ENCODE assay signal across 8 cellular contexts in genomic region chr5:142548739-142549275, GRCh38.
DNase-seq lines count a peak whose midpoint lies in the region; ATAC-seq and TF ChIP-seq lines count a peak whose summit lies in the region.

No MANE protein-coding gene starts in this region.

- no peak overlapping the region for H3K4me3 ChIP-seq in A673 (ENCODE audit: low read depth, low read length, poor library complexity, severe bottlenecking)
- H3K4me3 ChIP-seq in GM12865 (ENCODE audit: low read depth, low read length), result no peak overlapping the region
- no peak overlapping the region for H3K4me3 ChIP-seq in breast epithelium

- intact Hi-C loops in A673 (cut with micrococcal nuclease; ENCODE audit: unreplicated experiment), result loop anchor here (1.0 to 10.0 kb wide), 5 partner anchors 147 to 554 kb away; no protein-coding TSS in a partner anchor
- intact Hi-C loops in breast epithelium (cut with DNase I; ENCODE audit: low total_unique reads), result no loop called here

- CTCF ChIA-PET in A673 (lab: Charles Lee), result interaction anchor here (0.6 to 2.0 kb wide), 10 partner anchors 149 to 396 kb away, joined by 3 to 16 read pairs (median 3); partner anchors contain the start of gene SPRY4

- TF ChIP-seq POLR2A in breast epithelium (IDR thresholded peaks at IDR 0.05), result no peak

- H3K4me1 ChIP-seq in A673 (ENCODE audit: insufficient read depth, low read length, poor library complexity, severe bottlenecking) (peaks cover 51% of the 10 kb centered on the region), breast epithelium (peaks cover 0 to 5% of the 10 kb centered on the region in 2 donors)

- BruUV-seq in A673 (replicated peaks; lab: Mats Ljungman, UMichigan), result no TSS peak

- DNase-seq in A673 (ENCODE audit: low spot score) (peak; percentile 96), GM12865 (ENCODE audit: low read depth) (peak; percentile 41), NCI-H1105 treated with DMSO at 0.1 percent for 48 hours (lab: John Stamatoyannopoulos, UW) (peak; percentile 62), SK-N-DZ (ENCODE audit: low spot score) (peak; percentile 79), breast epithelium (ENCODE audit: low spot score in 2 of 2) (peak in 1 of 2 donors; percentile 61), inferior parietal cortex (ENCODE audit: extremely low spot score) (peak; percentile 66)
- peak; percentile 10 to 28 for DNase-seq in stimulated activated CD4-positive, alpha-beta T cell treated with anti-CD3 and anti-CD28 coated beads, Interleukin-2, amount 100 ng/mL, for 24 hours

- POLR2A ChIA-PET in A673 (lab: Charles Lee; ENCODE audit: low non-redundant PET), result interaction anchor here (0.5 kb wide), 1 partner anchor 386 kb away, joined by 5 read pairs; no protein-coding TSS in a partner anchor

- no peak for ATAC-seq in HG03342 (IDR thresholded peaks at IDR 0.05; ENCODE audit: unreplicated experiment)

- H3K27ac ChIP-seq in A673 (ENCODE audit: low read depth, low read length, poor library complexity, severe bottlenecking) (peak overlapping the region; percentile 2), breast epithelium (no peak overlapping the region)

- H3K36me3 ChIP-seq in A673 (ENCODE audit: insufficient read depth, low read length, poor library complexity, severe bottlenecking), result no peaks in the 10 kb centered on the region
- H3K36me3 ChIP-seq in breast epithelium, result no peaks in the 10 kb centered on the region

- TF ChIP-seq CTCF in A673 (conservative IDR thresholded peaks at IDR 0.05; ENCODE audit: low read depth, low read length), result peak; percentile 98
- TF ChIP-seq CTCF in GM12865 (IDR thresholded peaks at IDR 0.05; ENCODE audit: insufficient read depth, low read depth, low read length, missing control alignments), result peak; percentile 28
- TF ChIP-seq CTCF in breast epithelium (IDR thresholded peaks at IDR 0.05), result peak; percentile 39 to 89 (median 76)

- H3K9me3 ChIP-seq in A673 (ENCODE audit: low read depth, low read length, poor library complexity, severe bottlenecking) (no peaks in the 10 kb centered on the region), breast epithelium (no peaks in the 10 kb centered on the region)

- H3K27me3 ChIP-seq in A673 (replicated peaks; ENCODE audit: insufficient read depth, low read depth, low read length, poor library complexity), result no peaks in the 10 kb centered on the region
- H3K27me3 ChIP-seq in breast epithelium, result no peaks in the 10 kb centered on the region

Comparison
In these comparisons a context has a peak if more than half of its experiments do, and no peak if none do; other contexts are left out.
1. CTCF ChIP-seq: peak in every context shown above with its lines; median percentile 98 in A673; 76 in breast epithelium; 28 in GM12865.